Comparison of ENCODE assay signal across 8 cellular contexts in genomic region chr19:58575183-58576041, GRCh38.
A peak's percentile ranks its signal among the peaks of the same experiment; 100 is the strongest.
DNase-seq lines count a peak whose midpoint lies in the region; ATAC-seq and TF ChIP-seq lines count a peak whose summit lies in the region.

No MANE protein-coding gene starts in this region.

- DNase-seq in HS-27A (ENCODE audit: low read depth), result peak; percentile 89
- peak; percentile 90 for DNase-seq in activated CD8-positive, alpha-beta memory T cell treated with anti-CD3 and anti-CD28 coated beads for 24 hours
- peak; percentile 91 for DNase-seq in epithelial cell of esophagus (ENCODE audit: low read depth)
- DNase-seq in NCI-H446 (lab: John Stamatoyannopoulos, UW), result no peak

- H3K9me3 ChIP-seq in muscle layer of colon (ENCODE audit: low read length) (no peaks in the 10 kb centered on the region), stomach smooth muscle (ENCODE audit: control insufficient read depth in 2 of 2, low read length in 2 of 2) (no peaks in the 10 kb centered on the region)

- H3K36me3 ChIP-seq in muscle layer of colon (ENCODE audit: insufficient read depth, low read length) (peaks cover 9% of the 10 kb centered on the region), stomach smooth muscle (ENCODE audit: control insufficient read depth in 2 of 2, insufficient read depth in 2 of 2, low read length in 2 of 2) (peaks cover 3 to 4% of the 10 kb centered on the region in 2 donors)

- TF ChIP-seq CTCF in C4-2B (conservative IDR thresholded peaks at IDR 0.05) (no peak), epithelial cell of esophagus (IDR thresholded peaks at IDR 0.05; ENCODE audit: insufficient read depth, low read depth, low read length, missing control alignments) (no peak)

- H3K27ac ChIP-seq in C4-2B, result peak overlapping the region; percentile 78
- peak overlapping the region; percentile 86 for H3K27ac ChIP-seq in muscle layer of colon (ENCODE audit: low read depth, low read length)
- H3K27ac ChIP-seq in stomach smooth muscle (ENCODE audit: low read length), result peak overlapping the region; percentile 95

- peaks cover 19% of the 10 kb centered on the region for H3K4me1 ChIP-seq in muscle layer of colon (ENCODE audit: insufficient read depth, low read length)
- H3K4me1 ChIP-seq in stomach smooth muscle (ENCODE audit: control insufficient read depth, insufficient read depth, low read length), result peaks cover 31% of the 10 kb centered on the region

- no peaks in the 10 kb centered on the region for H3K27me3 ChIP-seq in muscle layer of colon (ENCODE audit: control insufficient read depth in 1 of 2, insufficient read depth in 2 of 2, low read length in 2 of 2)
- H3K27me3 ChIP-seq in stomach smooth muscle (ENCODE audit: control insufficient read depth in 1 of 2, insufficient read depth in 2 of 2, low read length in 2 of 2), result no peaks in the 10 kb centered on the region

- peak overlapping the region; percentile 91 for H3K4me3 ChIP-seq in epithelial cell of esophagus (ENCODE audit: low read length)
- peak overlapping the region; percentile 51 to 74 for H3K4me3 ChIP-seq in muscle layer of colon (ENCODE audit: low read depth in 1 of 2, low read length in 2 of 2)
- H3K4me3 ChIP-seq in stomach smooth muscle (ENCODE audit: low read length in 2 of 2), result peak overlapping the region; percentile 89 to 91

- ATAC-seq in GM19468 (IDR thresholded peaks at IDR 0.05; ENCODE audit: extremely low read depth, unreplicated experiment), result peak; percentile 35

- H3K9ac ChIP-seq in muscle layer of colon (ENCODE audit: low read length) (peak overlapping the region; percentile 39), stomach smooth muscle (ENCODE audit: low read length in 2 of 2) (peak overlapping the region; percentile 92 to 93)

Comparison
In these comparisons a context has a peak if more than half of its experiments do, and no peak if none do; other contexts are left out.
1. DNase-seq: peak in HS-27A (single experiment), activated CD8-positive, alpha-beta memory T cell treated with anti-CD3 and anti-CD28 coated beads for 24 hours (single experiment) and epithelial cell of esophagus (single experiment); none in NCI-H446 (0 of 2).
2. Peak in every context shown above with its lines, with median percentiles within 50 percentile points of each other: H3K27ac ChIP-seq and H3K4me3 ChIP-seq.